In the genomic region with DNA sequence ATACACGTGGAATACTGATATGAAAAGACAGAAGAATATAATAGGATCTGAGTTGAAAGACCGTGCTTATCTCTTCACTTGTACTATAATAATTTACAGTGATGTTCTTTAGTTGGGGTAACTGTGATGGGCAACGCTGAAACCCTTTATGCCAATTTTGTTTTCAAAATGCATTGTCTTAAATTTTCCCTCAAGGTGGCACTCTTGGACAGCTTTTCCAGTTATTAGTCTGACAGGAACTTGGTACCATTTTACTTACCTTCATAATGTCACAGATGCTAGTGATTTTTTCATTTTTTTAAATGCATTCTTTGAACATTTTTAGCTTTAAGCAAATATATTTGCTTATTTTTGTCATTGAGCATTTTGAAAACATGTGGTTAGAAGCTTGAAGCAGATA, we compare ENCODE assay signal across 8 cellular contexts. TPM values are rescaled to one million over a fixed set of nuclear protein-coding genes. Genes with fewer than 3 reads are reported as not detected.
DNase-seq lines count a peak whose midpoint lies in the region; TF ChIP-seq lines count a peak whose summit lies in the region.
"Not testable (repeated sequence)": the region's sequence is repeated elsewhere in the genome, so short reads cannot be mapped to it uniquely, and the experiment has no call there.

No MANE protein-coding gene starts in this region.

- H3K9ac ChIP-seq in GM23248; MM.1S (ENCODE audit: low read length): not testable (repeated sequence)

- TF ChIP-seq CTCF in BJ (IDR thresholded peaks at IDR 0.05; ENCODE audit: insufficient read depth, low read depth, low read length): 0 out of 2 replicates have a peak, but pooled peaks have one; percentile 4
- peak; percentile 27 for TF ChIP-seq CTCF in MM.1S (IDR thresholded peaks at IDR 0.05; ENCODE audit: low read length)
- TF ChIP-seq CTCF in fibroblast of pulmonary artery (IDR thresholded peaks at IDR 0.05; ENCODE audit: low read length, missing control alignments): peak; percentile 8

- 71 to 72% methylated on average over 3 of the region's 3 CpGs for WGBS in GM23248 (ENCODE audit: low coverage in 1 of 2, low lambda C conversion rate in 2 of 2, missing lambda C conversion rate in 2 of 2), 2 experiments

- in situ Hi-C loops in GM23248 (cut with MboI): not testable (repeated sequence)

- H3K9me2 ChIP-seq in GM23248 (ENCODE audit: insufficient read depth); MM.1S (replicated peaks; ENCODE audit: insufficient read depth, low read length): not testable (repeated sequence)

- not testable (repeated sequence) for H4K20me1 ChIP-seq in GM23248 (ENCODE audit: insufficient read depth); MM.1S (ENCODE audit: insufficient read depth, low read length)

- not testable (repeated sequence) for H3K27ac ChIP-seq in GM23248; MM.1S (ENCODE audit: low read length)

- not testable (repeated sequence) for H3K4me3 ChIP-seq in BJ (ENCODE audit: low read depth, low read length); GM23248; MM.1S (ENCODE audit: low read length); fibroblast of pulmonary artery (replicated peaks; ENCODE audit: low read depth, low read length)

- H3K79me2 ChIP-seq in GM23248 (ENCODE audit: insufficient read depth); MM.1S (ENCODE audit: low read length): not testable (repeated sequence)

- H2AFZ ChIP-seq in GM23248; MM.1S (ENCODE audit: low read length): not testable (repeated sequence)

- H3F3A ChIP-seq in GM23248 (ENCODE audit: insufficient read depth); MM.1S (ENCODE audit: insufficient read depth, low read length): not testable (repeated sequence)

- not testable (repeated sequence) for H3K9me3 ChIP-seq in GM23248 (ENCODE audit: low read depth); MM.1S (replicated peaks; ENCODE audit: insufficient read depth, low read length)

- not testable (repeated sequence) for DNase-seq in BJ (ENCODE audit: low read depth); MM.1S
- peak; percentile 11 for DNase-seq in GM23248
- DNase-seq in NCI-H345 (lab: John Stamatoyannopoulos, UW): peak; percentile 53
- DNase-seq in RPMI8226: peak; percentile 30
- DNase-seq in astrocyte of the hippocampus (ENCODE audit: low read depth, low spot score): peak; percentile 1
- peak; percentile 21 for DNase-seq in fibroblast of pulmonary artery (ENCODE audit: low read depth)
- DNase-seq in pons (ENCODE audit: low spot score): peak; percentile 22

- H3K36me3 ChIP-seq in BJ (ENCODE audit: control insufficient read depth, insufficient read depth, low read length); GM23248 (ENCODE audit: low read depth); MM.1S (replicated peaks; ENCODE audit: insufficient read depth, low read length): not testable (repeated sequence)

- H3K27me3 ChIP-seq in BJ (ENCODE audit: control insufficient read depth, insufficient read depth, low read length); GM23248 (replicated peaks; ENCODE audit: insufficient read depth); MM.1S (replicated peaks; ENCODE audit: insufficient read depth, low read length): not testable (repeated sequence)

- POLR2A ChIA-PET in BJ (lab: Charles Lee): not testable (repeated sequence)

- H3K4me1 ChIP-seq in GM23248 (ENCODE audit: insufficient read depth); MM.1S (ENCODE audit: low read length): not testable (repeated sequence)

- CTCF ChIA-PET in BJ (lab: Yijun Ruan, JAX): not testable (repeated sequence)

- not testable (repeated sequence) for H3K4me2 ChIP-seq in GM23248 (ENCODE audit: unreplicated experiment); MM.1S (ENCODE audit: low read depth, low read length)

RNA-seq across cellular contexts. Expression of a gene that starts 16.1 kb away (rescaled TPM):
- 5.9 and 8.7 TPM in 2 replicates for polyA plus RNA-seq in BJ (2011; rRNA removed)
- polyA minus RNA-seq in BJ (2011; rRNA and poly(A)+ RNA removed): 16.1 and 18.4 TPM in 2 replicates
- 4.3 and 4.4 TPM in 2 replicates for total RNA-seq in GM23248 (2014; rRNA removed; shearing (Covaris generic))
- 2.1 and 3.2 TPM in 2 replicates for polyA plus RNA-seq in GM23248 (2016; fragmentation: Nextera tagmentation; extraction: Ambion mirVana)
